22 cellular contexts compared by ENCODE assay signal in the genomic region with DNA sequence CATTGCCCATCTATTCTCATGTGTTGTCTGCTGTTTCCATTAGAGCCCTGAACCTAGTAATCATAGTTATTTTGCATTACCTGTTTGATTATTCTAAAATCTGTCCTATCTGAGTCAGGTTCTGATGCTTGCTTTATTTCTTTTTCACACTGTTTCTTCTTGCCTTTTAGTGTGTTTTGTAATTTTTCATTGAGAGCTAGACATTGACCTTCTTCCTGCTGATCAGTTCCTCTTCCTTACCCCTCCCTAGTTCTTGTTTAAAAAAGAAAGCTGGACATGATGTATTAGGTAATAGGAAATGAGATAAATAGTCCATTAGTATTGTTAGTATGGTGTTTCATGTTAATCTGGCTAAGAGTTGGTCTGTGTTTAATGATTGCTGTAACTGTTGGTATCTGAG.
"Had no signal": no experiment of that assay in that cellular context is flagged by ENCODE, and none has a peak within 500 bp of the region (broad histone marks: within the 10 kb centered on the region; RNA-seq: fewer than 3 reads in every experiment).

No MANE protein-coding gene starts in this region.

- H3K4me3 ChIP-seq: breast epithelium had no signal

- H3K27ac Mint-ChIP-seq: activated B cell treated with CpG ODN at 0.5 μM for 24 hours; activated CD4-positive, alpha-beta T cell treated with anti-CD3 and anti-CD28 coated beads, Interleukin-2, amount 10 ng/mL, durations not matched to agents 24 days and 14 days; activated naive CD4-positive, alpha-beta T cell treated with anti-CD3 and anti-CD28 coated beads, Interleukin-2, amount 50 U/mL, for 24 hours had no signal

- H3K27me3 Mint-ChIP-seq: activated B cell treated with CpG ODN at 0.5 μM for 24 hours; activated CD4-positive, alpha-beta T cell treated with anti-CD3 and anti-CD28 coated beads, Interleukin-2, amount 10 ng/mL, durations not matched to agents 24 days and 14 days; activated naive CD4-positive, alpha-beta T cell treated with anti-CD3 and anti-CD28 coated beads, Interleukin-2, amount 50 U/mL, for 24 hours had no signal

- H3K4me1 ChIP-seq: breast epithelium had no signal

- DNase-seq: activated B cell treated with CpG ODN at 0.5 μM for 24 hours; activated CD4-positive, alpha-beta T cell treated with anti-CD3 and anti-CD28 coated beads for 1 hour; activated CD4-positive, alpha-beta T cell treated with anti-CD3 and anti-CD28 coated beads, Interleukin-2, amount 10 ng/mL, durations not matched to agents 24 days and 14 days; activated CD4-positive, alpha-beta T cell treated with anti-CD3 and anti-CD28 coated beads, Interleukin-2, amount 50 U/mL, for 48 hours; activated T-cell treated with anti-CD3 and anti-CD28 coated beads for 4 hours; aorta; caudate nucleus; KBM-7; NCI-H1048; NCI-H146; NCI-H187 treated with DMSO at 0.1 percent for 48 hours; NCI-H2081 treated with DMSO at 0.1 percent for 48 hours; NCI-H446; NCI-H524; PC-3; SHP77 treated with DMSO at 0.1 percent for 48 hours; T-helper 2 cell; T1000 had no signal

- ATAC-seq: PC-3 had no signal

- H3K9me3 ChIP-seq: breast epithelium had no signal

- FAIRE-seq: RCC 7860, TTC549 had no signal

- H3K27me3 ChIP-seq: breast epithelium had no signal

- H3K36me3 ChIP-seq: breast epithelium had no signal

- H3K27ac ChIP-seq: breast epithelium had no signal

- H3K4me3 Mint-ChIP-seq: activated B cell treated with CpG ODN at 0.5 μM for 24 hours; activated CD4-positive, alpha-beta T cell treated with anti-CD3 and anti-CD28 coated beads, Interleukin-2, amount 10 ng/mL, durations not matched to agents 24 days and 14 days; activated naive CD4-positive, alpha-beta T cell treated with anti-CD3 and anti-CD28 coated beads, Interleukin-2, amount 50 U/mL, for 24 hours had no signal
